8 cellular contexts compared by ENCODE assay signal in the genomic region with DNA sequence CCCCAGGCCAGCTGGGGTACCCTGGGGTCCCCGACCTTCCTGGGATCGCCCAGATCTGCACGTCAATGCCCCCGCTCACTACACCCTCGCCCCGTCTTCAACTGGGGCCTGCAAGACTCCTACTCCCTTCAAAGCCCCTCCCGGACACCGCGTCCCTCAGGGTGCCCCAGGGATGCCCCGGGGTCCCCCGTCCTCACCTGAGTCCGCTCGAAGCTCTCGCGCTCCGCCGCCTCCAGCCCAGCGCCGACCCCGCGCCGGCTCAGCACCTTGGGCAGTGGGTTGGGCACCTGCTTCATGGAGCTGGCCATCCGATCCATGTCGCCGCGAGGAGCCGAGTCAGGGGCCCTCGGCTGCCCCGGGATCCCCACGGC. TPM values are rescaled to one million over a fixed set of nuclear protein-coding genes. Genes with fewer than 3 reads are reported as not detected.
A peak's percentile ranks its signal among the peaks of the same experiment; 100 is the strongest.
DNase-seq lines count a peak whose midpoint lies in the region; ATAC-seq, FAIRE-seq and TF ChIP-seq lines count a peak whose summit lies in the region.

HIP1 (minus strand) TSS at position 338 of the 371 bp plus-strand sequence; CDS start at position 317, 21 bp downstream.

- no peak for TF ChIP-seq CTCF in mucosa of descending colon (IDR thresholded peaks at IDR 0.05)

- peak within 1 kb of the TSS; percentile 99 for H3K4me3 Mint-ChIP-seq in dendritic cell treated with granulocyte-macrophage colony-stimulating factor and Interleukin-4, amounts not matched to agents 40 ng/mL and 50 ng/mL, for 4 days

- H3K9me3 ChIP-seq in mucosa of descending colon = no peaks in the 10 kb centered on the region

- DNase-seq in Jurkat, Clone E6-1 (ENCODE audit: low read depth, low spot score) = no peak
- no peak for DNase-seq in mucosa of descending colon
- peak; percentile 24 for DNase-seq in urothelium cell line (ENCODE audit: low spot score)
- no peak for DNase-seq in NCI-H446 treated with DMSO at 0.1 percent for 48 hours (lab: John Stamatoyannopoulos, UW)
- no peak for DNase-seq in SIG-M5 (lab: John Stamatoyannopoulos, UW)

- H3K36me3 Mint-ChIP-seq in dendritic cell treated with granulocyte-macrophage colony-stimulating factor and Interleukin-4, amounts not matched to agents 40 ng/mL and 50 ng/mL, for 4 days (ENCODE audit: low read depth) = peaks cover 21% of the 10 kb centered on the region

- peak; percentile 0 for ATAC-seq in GM18907 (IDR thresholded peaks at IDR 0.05; ENCODE audit: unreplicated experiment)
- ATAC-seq in mucosa of descending colon = no peak
- no peak for ATAC-seq in GM18867 (IDR thresholded peaks at IDR 0.05; ENCODE audit: unreplicated experiment)

- H3K4me1 Mint-ChIP-seq in dendritic cell treated with granulocyte-macrophage colony-stimulating factor and Interleukin-4, amounts not matched to agents 40 ng/mL and 50 ng/mL, for 4 days (ENCODE audit: low read depth) = peaks cover 73% of the 10 kb centered on the region

- H3K27ac Mint-ChIP-seq in dendritic cell treated with granulocyte-macrophage colony-stimulating factor and Interleukin-4, amounts not matched to agents 40 ng/mL and 50 ng/mL, for 4 days = peak within 1 kb of the TSS; percentile 96

- peak within 1 kb of the TSS; percentile 76 for H3K4me3 ChIP-seq in Jurkat, Clone E6-1 (ENCODE audit: low read length)
- H3K4me3 ChIP-seq in mucosa of descending colon = peak within 1 kb of the TSS; percentile 73

- intact Hi-C loops in dendritic cell treated with granulocyte-macrophage colony-stimulating factor and Interleukin-4, amounts not matched to agents 40 ng/mL and 50 ng/mL, for 4 days (cut with micrococcal nuclease) = no loop called here
- intact Hi-C loops in mucosa of descending colon (cut with DNase I, micrococcal nuclease) = no loop called here

- H3K9me3 Mint-ChIP-seq in dendritic cell treated with granulocyte-macrophage colony-stimulating factor and Interleukin-4, amounts not matched to agents 40 ng/mL and 50 ng/mL, for 4 days = no peaks in the 10 kb centered on the region

- FAIRE-seq in urothelium cell line (lab: Jason Lieb, UNC) = no peak

- H3K27me3 Mint-ChIP-seq in dendritic cell treated with granulocyte-macrophage colony-stimulating factor and Interleukin-4, amounts not matched to agents 40 ng/mL and 50 ng/mL, for 4 days = peaks cover 5% of the 10 kb centered on the region

- peaks cover 16% of the 10 kb centered on the region for H3K4me1 ChIP-seq in mucosa of descending colon (ENCODE audit: low read depth)

- H3K36me3 ChIP-seq in mucosa of descending colon (ENCODE audit: low read depth) = no peaks in the 10 kb centered on the region

RNA-seq across cellular contexts. Expression of gene HIP1, which starts in this region (rescaled TPM):
- 4.7 TPM for polyA plus RNA-seq in Jurkat, Clone E6-1 (2012; ENCODE audit: insufficient read depth, insufficient read length)
- total RNA-seq in mucosa of descending colon = 10 to 100 TPM in 1 of 3 donors, 1 to 10 TPM in 2; 5.7 to 14.2 (median 6.7) TPM
